In the genomic region with DNA sequence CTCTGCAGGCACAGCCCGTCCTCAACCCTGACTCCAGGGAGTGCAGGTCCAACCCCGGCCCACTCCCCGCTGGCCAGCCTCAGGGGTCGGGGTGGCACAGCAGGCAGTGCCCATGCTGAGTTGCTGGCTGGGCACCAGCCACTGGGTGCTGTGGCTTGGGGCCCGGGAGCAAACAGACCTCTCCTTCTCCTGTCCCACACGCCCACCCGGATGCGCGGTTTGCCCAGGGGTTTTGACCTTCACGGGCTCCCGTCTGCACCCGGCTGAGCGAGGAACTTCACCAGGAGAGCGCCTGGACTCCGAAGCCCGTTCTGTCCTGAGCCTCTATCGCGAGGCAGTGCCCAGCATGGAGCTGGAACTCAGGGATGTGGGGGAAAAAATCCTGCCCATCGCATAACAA, we compare ENCODE assay signal across 2 cellular contexts.
A peak's percentile ranks its signal among the peaks of the same experiment; 100 is the strongest.
TF ChIP-seq lines count a peak whose summit lies in the region.

No MANE protein-coding gene starts in this region.

TF ChIP-seq in Ishikawa, 13 proteins besides CTCF, POLR2A, EP300 and RAD21:
- no peak for TF ChIP-seq CREB1 (IDR thresholded peaks at IDR 0.05; ENCODE audit: low read depth)
- TF ChIP-seq ZBTB7A (IDR thresholded peaks at IDR 0.05; ENCODE audit: low read depth), result peak; percentile 88; the same call in 1 of the 2 replicates
- TF ChIP-seq NFIC (IDR thresholded peaks at IDR 0.05), result peak; percentile 52; the same call in 1 of the 2 replicates

TF ChIP-seq in H1, 55 proteins besides CTCF, POLR2A, EP300 and RAD21:
- TF ChIP-seq SP2 (IDR thresholded peaks at IDR 0.05; ENCODE audit: low read length), result no peak
- no peak for TF ChIP-seq RNF2 (IDR thresholded peaks at IDR 0.05; ENCODE audit: borderline replicate concordance, low read depth, low read length, missing control alignments, poor library complexity, severe bottlenecking)
- TF ChIP-seq CBX8 (IDR thresholded peaks at IDR 0.05; ENCODE audit: borderline replicate concordance, low read depth, low read length), result no peak
- TF ChIP-seq CEBPB (IDR thresholded peaks at IDR 0.05; ENCODE audit: low read depth, low read length), result no peak
- TF ChIP-seq BRCA1 (IDR thresholded peaks at IDR 0.05; ENCODE audit: low read depth, low read length), result no peak
- TF ChIP-seq SIN3A (conservative IDR thresholded peaks at IDR 0.05 in 1 of 2, IDR thresholded peaks at IDR 0.05 in 1 of 2; ENCODE audit: low read depth in 1 of 2, low read length in 2 of 2), result no peak
- TF ChIP-seq JUND (IDR thresholded peaks at IDR 0.05; ENCODE audit: low read length), result no peak
- TF ChIP-seq CBX5 (IDR thresholded peaks at IDR 0.05; ENCODE audit: low read depth, low read length), result no peak
- TF ChIP-seq EZH2 (IDR thresholded peaks at IDR 0.05; ENCODE audit: low read depth, low read length, severe bottlenecking), result no peak
- TF ChIP-seq MAFK (IDR thresholded peaks at IDR 0.05; ENCODE audit: low read depth, low read length), result no peak
- TF ChIP-seq NRF1 (IDR thresholded peaks at IDR 0.05; ENCODE audit: low read depth, low read length), result no peak
- TF ChIP-seq BACH1 (IDR thresholded peaks at IDR 0.05; ENCODE audit: low read length), result no peak
- TF ChIP-seq, protein P1, sequence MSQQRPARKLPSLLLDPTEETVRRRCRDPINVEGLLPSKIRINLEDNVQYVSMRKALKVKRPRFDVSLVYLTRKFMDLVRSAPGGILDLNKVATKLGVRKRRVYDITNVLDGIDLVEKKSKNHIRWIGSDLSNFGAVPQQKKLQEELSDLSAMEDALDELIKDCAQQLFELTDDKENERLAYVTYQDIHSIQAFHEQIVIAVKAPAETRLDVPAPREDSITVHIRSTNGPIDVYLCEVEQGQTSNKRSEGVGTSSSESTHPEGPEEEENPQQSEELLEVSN (IDR thresholded peaks at IDR 0.05), result no peak
- TF ChIP-seq TAF1 (IDR thresholded peaks at IDR 0.05; ENCODE audit: low read depth, low read length), result no peak
- no peak for TF ChIP-seq ASH2L (IDR thresholded peaks at IDR 0.05; ENCODE audit: low read length)
- TF ChIP-seq, protein P2, sequence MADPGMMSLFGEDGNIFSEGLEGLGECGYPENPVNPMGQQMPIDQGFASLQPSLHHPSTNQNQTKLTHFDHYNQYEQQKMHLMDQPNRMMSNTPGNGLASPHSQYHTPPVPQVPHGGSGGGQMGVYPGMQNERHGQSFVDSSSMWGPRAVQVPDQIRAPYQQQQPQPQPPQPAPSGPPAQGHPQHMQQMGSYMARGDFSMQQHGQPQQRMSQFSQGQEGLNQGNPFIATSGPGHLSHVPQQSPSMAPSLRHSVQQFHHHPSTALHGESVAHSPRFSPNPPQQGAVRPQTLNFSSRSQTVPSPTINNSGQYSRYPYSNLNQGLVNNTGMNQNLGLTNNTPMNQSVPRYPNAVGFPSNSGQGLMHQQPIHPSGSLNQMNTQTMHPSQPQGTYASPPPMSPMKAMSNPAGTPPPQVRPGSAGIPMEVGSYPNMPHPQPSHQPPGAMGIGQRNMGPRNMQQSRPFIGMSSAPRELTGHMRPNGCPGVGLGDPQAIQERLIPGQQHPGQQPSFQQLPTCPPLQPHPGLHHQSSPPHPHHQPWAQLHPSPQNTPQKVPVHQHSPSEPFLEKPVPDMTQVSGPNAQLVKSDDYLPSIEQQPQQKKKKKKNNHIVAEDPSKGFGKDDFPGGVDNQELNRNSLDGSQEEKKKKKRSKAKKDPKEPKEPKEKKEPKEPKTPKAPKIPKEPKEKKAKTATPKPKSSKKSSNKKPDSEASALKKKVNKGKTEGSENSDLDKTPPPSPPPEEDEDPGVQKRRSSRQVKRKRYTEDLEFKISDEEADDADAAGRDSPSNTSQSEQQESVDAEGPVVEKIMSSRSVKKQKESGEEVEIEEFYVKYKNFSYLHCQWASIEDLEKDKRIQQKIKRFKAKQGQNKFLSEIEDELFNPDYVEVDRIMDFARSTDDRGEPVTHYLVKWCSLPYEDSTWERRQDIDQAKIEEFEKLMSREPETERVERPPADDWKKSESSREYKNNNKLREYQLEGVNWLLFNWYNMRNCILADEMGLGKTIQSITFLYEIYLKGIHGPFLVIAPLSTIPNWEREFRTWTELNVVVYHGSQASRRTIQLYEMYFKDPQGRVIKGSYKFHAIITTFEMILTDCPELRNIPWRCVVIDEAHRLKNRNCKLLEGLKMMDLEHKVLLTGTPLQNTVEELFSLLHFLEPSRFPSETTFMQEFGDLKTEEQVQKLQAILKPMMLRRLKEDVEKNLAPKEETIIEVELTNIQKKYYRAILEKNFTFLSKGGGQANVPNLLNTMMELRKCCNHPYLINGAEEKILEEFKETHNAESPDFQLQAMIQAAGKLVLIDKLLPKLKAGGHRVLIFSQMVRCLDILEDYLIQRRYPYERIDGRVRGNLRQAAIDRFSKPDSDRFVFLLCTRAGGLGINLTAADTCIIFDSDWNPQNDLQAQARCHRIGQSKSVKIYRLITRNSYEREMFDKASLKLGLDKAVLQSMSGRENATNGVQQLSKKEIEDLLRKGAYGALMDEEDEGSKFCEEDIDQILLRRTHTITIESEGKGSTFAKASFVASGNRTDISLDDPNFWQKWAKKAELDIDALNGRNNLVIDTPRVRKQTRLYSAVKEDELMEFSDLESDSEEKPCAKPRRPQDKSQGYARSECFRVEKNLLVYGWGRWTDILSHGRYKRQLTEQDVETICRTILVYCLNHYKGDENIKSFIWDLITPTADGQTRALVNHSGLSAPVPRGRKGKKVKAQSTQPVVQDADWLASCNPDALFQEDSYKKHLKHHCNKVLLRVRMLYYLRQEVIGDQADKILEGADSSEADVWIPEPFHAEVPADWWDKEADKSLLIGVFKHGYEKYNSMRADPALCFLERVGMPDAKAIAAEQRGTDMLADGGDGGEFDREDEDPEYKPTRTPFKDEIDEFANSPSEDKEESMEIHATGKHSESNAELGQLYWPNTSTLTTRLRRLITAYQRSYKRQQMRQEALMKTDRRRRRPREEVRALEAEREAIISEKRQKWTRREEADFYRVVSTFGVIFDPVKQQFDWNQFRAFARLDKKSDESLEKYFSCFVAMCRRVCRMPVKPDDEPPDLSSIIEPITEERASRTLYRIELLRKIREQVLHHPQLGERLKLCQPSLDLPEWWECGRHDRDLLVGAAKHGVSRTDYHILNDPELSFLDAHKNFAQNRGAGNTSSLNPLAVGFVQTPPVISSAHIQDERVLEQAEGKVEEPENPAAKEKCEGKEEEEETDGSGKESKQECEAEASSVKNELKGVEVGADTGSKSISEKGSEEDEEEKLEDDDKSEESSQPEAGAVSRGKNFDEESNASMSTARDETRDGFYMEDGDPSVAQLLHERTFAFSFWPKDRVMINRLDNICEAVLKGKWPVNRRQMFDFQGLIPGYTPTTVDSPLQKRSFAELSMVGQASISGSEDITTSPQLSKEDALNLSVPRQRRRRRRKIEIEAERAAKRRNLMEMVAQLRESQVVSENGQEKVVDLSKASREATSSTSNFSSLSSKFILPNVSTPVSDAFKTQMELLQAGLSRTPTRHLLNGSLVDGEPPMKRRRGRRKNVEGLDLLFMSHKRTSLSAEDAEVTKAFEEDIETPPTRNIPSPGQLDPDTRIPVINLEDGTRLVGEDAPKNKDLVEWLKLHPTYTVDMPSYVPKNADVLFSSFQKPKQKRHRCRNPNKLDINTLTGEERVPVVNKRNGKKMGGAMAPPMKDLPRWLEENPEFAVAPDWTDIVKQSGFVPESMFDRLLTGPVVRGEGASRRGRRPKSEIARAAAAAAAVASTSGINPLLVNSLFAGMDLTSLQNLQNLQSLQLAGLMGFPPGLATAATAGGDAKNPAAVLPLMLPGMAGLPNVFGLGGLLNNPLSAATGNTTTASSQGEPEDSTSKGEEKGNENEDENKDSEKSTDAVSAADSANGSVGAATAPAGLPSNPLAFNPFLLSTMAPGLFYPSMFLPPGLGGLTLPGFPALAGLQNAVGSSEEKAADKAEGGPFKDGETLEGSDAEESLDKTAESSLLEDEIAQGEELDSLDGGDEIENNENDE (IDR thresholded peaks at IDR 0.05; ENCODE audit: insufficient replicate concordance, low read length), result no peak
- TF ChIP-seq BCL11A (IDR thresholded peaks at IDR 0.05; ENCODE audit: low read depth in 2 of 2, low read length in 2 of 2), result no peak
- TF ChIP-seq PHF8 (conservative IDR thresholded peaks at IDR 0.05; ENCODE audit: low read depth, low read length), result no peak
- no peak for TF ChIP-seq POU5F1 (IDR thresholded peaks at IDR 0.05; ENCODE audit: low read depth, low read length)
- TF ChIP-seq JUN (IDR thresholded peaks at IDR 0.05; ENCODE audit: low read depth, low read length), result no peak
